In genomic region chr21:25682382-25682781, GRCh38 we compare ENCODE assay signal across 21 cellular contexts. TPM values are rescaled to one million over a fixed set of nuclear protein-coding genes. Genes with fewer than 3 reads are reported as not detected.
"Had no signal": no experiment of that assay in that cellular context is flagged by ENCODE, and none has a peak within 500 bp of the region (broad histone marks: within the 10 kb centered on the region; RNA-seq: fewer than 3 reads in every experiment).

No MANE protein-coding gene starts in this region.

- H3K36me3 ChIP-seq: colonic mucosa, left lung, lower lobe of right lung, neutrophil, sigmoid colon had no signal

- ATAC-seq: esophagus mucosa; heart right ventricle; left lung; lower lobe of right lung; stimulated activated naive B cell treated with anti-CD40 and anti-IgM and Interleukin-4, amounts not matched to agents 10 μg/mL and 1 μg/mL and 100 μg/mL, for 72 hours had no signal

- H3K4me1 ChIP-seq: colonic mucosa, left lung, lower lobe of right lung had no signal

- H3K9me3 ChIP-seq: colonic mucosa, heart right ventricle, left lung, lower lobe of right lung, neutrophil, sigmoid colon had no signal

- H3K27ac ChIP-seq: colonic mucosa, left lung, lower lobe of right lung, neutrophil, sigmoid colon, skin epidermis had no signal

- FAIRE-seq: endometrium, frontal cortex, keratinocyte had no signal

- H3K4me3 ChIP-seq: colonic mucosa, heart right ventricle, left lung, lower lobe of right lung, sigmoid colon, skin epidermis had no signal

- H3K27me3 ChIP-seq: colonic mucosa, heart right ventricle, left lung, neutrophil, sigmoid colon had no signal

- DNase-seq: colonic mucosa; effector CD8-positive, alpha-beta T cell; heart right ventricle; hypothalamus; immature natural killer cell; left lung; lower lobe of right lung; midbrain; naive B cell; posterior cingulate gyrus; sigmoid colon; stimulated activated CD4-positive, alpha-beta T cell treated with anti-CD3 and anti-CD28 coated beads, Interleukin-2, amount 100 ng/mL, for 24 hours; stimulated activated CD4-positive, alpha-beta T cell treated with anti-CD3 and anti-CD28 coated beads, Interleukin-4, amount 100 ng/mL, for 4 hours; stimulated activated naive B cell treated with anti-CD40 and anti-IgM and Interleukin-4, amounts not matched to agents 10 μg/mL and 1 μg/mL and 100 μg/mL, for 72 hours; trophoblast cell had no signal

RNA-seq across cellular contexts. Expression of gene JAM2, which starts 43.3 kb away (rescaled TPM):
- polyA plus RNA-seq: immature natural killer cell, keratinocyte had no signal
